ENCODE assay signal across 11 cellular contexts in the genomic region with DNA sequence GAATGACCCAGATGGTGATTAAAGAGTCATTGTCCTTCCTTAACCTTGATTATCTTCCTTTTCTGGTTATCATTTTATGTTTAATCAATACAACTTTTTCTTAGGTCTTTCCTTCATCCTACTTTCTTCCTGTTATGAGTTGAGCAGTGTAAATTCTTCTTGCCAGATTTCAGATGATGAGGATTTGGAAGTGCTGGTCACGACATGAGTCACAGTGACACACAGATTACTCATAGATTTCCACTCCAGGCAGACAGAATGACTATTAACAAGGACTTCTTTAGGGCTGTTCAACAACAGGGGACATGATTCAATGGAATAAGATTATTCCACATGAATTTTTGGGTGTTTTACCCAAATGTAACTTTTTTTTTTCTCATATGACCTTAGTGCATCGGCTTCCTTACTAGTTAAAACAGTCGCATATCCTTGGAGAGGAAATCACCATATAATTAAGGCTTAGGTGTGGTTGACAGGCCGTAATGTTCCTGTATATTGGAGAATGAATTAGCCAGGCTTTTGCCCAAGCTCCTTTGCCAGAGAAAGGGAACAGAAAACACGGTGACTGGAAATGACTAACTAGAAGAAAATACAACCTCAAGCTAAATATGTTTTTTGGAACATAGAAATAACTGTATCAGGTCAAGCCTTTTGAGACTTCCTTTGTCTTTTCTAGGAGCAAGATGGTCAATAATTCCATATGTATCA. TPM values are rescaled to one million over a fixed set of nuclear protein-coding genes. Genes with fewer than 3 reads are reported as not detected.
DNase-seq lines count a peak whose midpoint lies in the region; ATAC-seq, FAIRE-seq and TF ChIP-seq lines count a peak whose summit lies in the region.
"Had no signal": no experiment of that assay in that cellular context is flagged by ENCODE, and none has a peak within 500 bp of the region (broad histone marks: within the 10 kb centered on the region; RNA-seq: fewer than 3 reads in every experiment).

No MANE protein-coding gene starts in this region.

- no peak overlapping the region for H2AFZ ChIP-seq in IMR-90 (replicated peaks; ENCODE audit: low read length, poor library complexity)

- no peak overlapping the region for H2AK9ac ChIP-seq in IMR-90 (replicated peaks; ENCODE audit: low read depth, low read length, poor library complexity)

- H4K5ac ChIP-seq in IMR-90 (ENCODE audit: low read depth, low read length): peak overlapping the region; percentile 85; the same call in 1 of the 2 replicates

- H3K4me1 ChIP-seq in IMR-90 (ENCODE audit: control insufficient read depth, insufficient read depth, low read length) (peaks cover 8% of the 10 kb centered on the region), lung (ENCODE audit: control insufficient read depth in 2 of 2, insufficient read depth in 2 of 2, low read length in 2 of 2) (peaks cover 0 to 5% of the 10 kb centered on the region in 2 donors)
- H3K4me1 ChIP-seq: HAP-1 had no signal

- peak overlapping the region; percentile 51 for H3K56ac ChIP-seq in IMR-90 (ENCODE audit: extremely low read depth, insufficient read depth, low read length)

- DNase-seq in AG04450 (ENCODE audit: low read depth, low spot score) (peak; percentile 78), IMR-90 (peak; percentile 99), bronchial epithelial cell (ENCODE audit: low read depth) (peak; percentile 99), lung (ENCODE audit: low spot score) (no peak), mesenteric fat pad (ENCODE audit: low spot score) (no peak), GM13976 (ENCODE audit: low spot score) (no peak)
- DNase-seq in effector CD8-positive, alpha-beta T cell (lab: John Stamatoyannopoulos, UW): no peak
- DNase-seq: stimulated activated CD4-positive, alpha-beta T cell treated with anti-CD3 and anti-CD28 coated beads, Interleukin-4, amount 100 ng/mL, for 4 hours had no signal

- H3K4me2 ChIP-seq in IMR-90 (ENCODE audit: low read depth, low read length): peak overlapping the region; percentile 79

- no peak for FAIRE-seq in bronchial epithelial cell (lab: Jason Lieb, UNC)
- FAIRE-seq: G401.6 had no signal

- 0 out of 2 replicates have a peak overlapping the region, but pooled peaks have one; percentile 27 for H2AK5ac ChIP-seq in IMR-90 (ENCODE audit: low read depth, low read length)

- peak overlapping the region; percentile 80; the same call in 1 of the 2 replicates for H3K23ac ChIP-seq in IMR-90 (ENCODE audit: low read depth, low read length)

- peaks cover 1% of the 10 kb centered on the region for H3K36me3 ChIP-seq in IMR-90 (ENCODE audit: control insufficient read depth, insufficient read depth, low read length)
- H3K36me3 ChIP-seq in bronchial epithelial cell (ENCODE audit: control insufficient read depth, insufficient read depth, low read length): no peaks in the 10 kb centered on the region
- no peaks in the 10 kb centered on the region for H3K36me3 ChIP-seq in lung (ENCODE audit: control insufficient read depth in 2 of 2, insufficient read depth in 2 of 2, low read length in 2 of 2)
- H3K36me3 ChIP-seq: HAP-1 had no signal

- TF ChIP-seq RAD21 in IMR-90 (IDR thresholded peaks at IDR 0.05; ENCODE audit: low read length): 0 out of 2 replicates have a peak, but pooled peaks have one; percentile 6

- H3K14ac ChIP-seq in IMR-90 (replicated peaks; ENCODE audit: low read depth, low read length): peak overlapping the region; percentile 67

- H3K9me3 ChIP-seq in AG04450 (ENCODE audit: control insufficient read depth, insufficient read depth, low read length) (peaks cover 2% of the 10 kb centered on the region; the same call in 1 of the 2 replicates), IMR-90 (ENCODE audit: control insufficient read depth, insufficient read depth, low read length) (no peaks in the 10 kb centered on the region), lung (ENCODE audit: control insufficient read depth in 2 of 2, insufficient read depth in 1 of 2, low read length in 1 of 2) (peaks cover 0 to 3% of the 10 kb centered on the region in 2 donors)
- H3K9me3 ChIP-seq: HAP-1 had no signal

- in situ Hi-C loops in IMR-90 (cut with MboI; ENCODE audit: low sequenced_read_pairs) (loop anchor here (25.0 kb wide), 1 partner anchor 1596 kb away; a partner anchor contains a TSS), GM13976 (cut with MboI; ENCODE audit: low sequenced_read_pairs, unreplicated experiment) (no loop called here)

- whole genome bisulfite sequencing in IMR-90 (ENCODE audit: extremely low coverage in 2 of 2, insufficient read length in 1 of 2), 2 experiments: no CpG with 5 or more reads among the region's 5 CpGs
- 66 to 76% methylated on average over 5 of the region's 5 CpGs for WGBS in lung, 2 donors

- dilution Hi-C loops in IMR-90 (cut with HindIII; ENCODE audit: low sequenced_read_pairs, unreplicated experiment): no loop called here

- H4K20me1 ChIP-seq in IMR-90 (ENCODE audit: insufficient read depth, low read length): no peaks in the 10 kb centered on the region

- H2BK120ac ChIP-seq in IMR-90 (ENCODE audit: low read depth, low read length): peak overlapping the region; percentile 83

- peak overlapping the region; percentile 96 for H2BK5ac ChIP-seq in IMR-90 (ENCODE audit: low read depth, low read length, poor library complexity, severe bottlenecking)

- peak overlapping the region; percentile 79; the same call in 1 of the 2 replicates for H3K18ac ChIP-seq in IMR-90 (ENCODE audit: low read depth, low read length)

- peak overlapping the region; percentile 67; the same call in 1 of the 2 replicates for H4K91ac ChIP-seq in IMR-90 (ENCODE audit: insufficient read depth, low read depth, low read length)

- peak overlapping the region; percentile 48 to 70; a peak in 3 of 4 replicates for H4K8ac ChIP-seq in IMR-90 (ENCODE audit: low read depth in 2 of 2, low read length in 2 of 2)

- peaks cover 31 to 49% of the 10 kb centered on the region in 2 experiments for H3K79me1 ChIP-seq in IMR-90 (ENCODE audit: low read depth in 1 of 2, low read length in 2 of 2)

- intact Hi-C loops in IMR-90 (cut with micrococcal nuclease): loop anchor here (2.0 kb wide), 1 partner anchor 13 kb away; no protein-coding TSS in a partner anchor

- TF ChIP-seq CTCF in AG04450 (IDR thresholded peaks at IDR 0.05; ENCODE audit: low read depth, low read length): no peak
- no peak for TF ChIP-seq CTCF in IMR-90 (conservative IDR thresholded peaks at IDR 0.05; ENCODE audit: low read depth, low read length)
- TF ChIP-seq CTCF in bronchial epithelial cell (IDR thresholded peaks at IDR 0.05; ENCODE audit: insufficient read depth, low read length, severe bottlenecking): no peak
- no peak for TF ChIP-seq CTCF in lung (IDR thresholded peaks at IDR 0.05; ENCODE audit: control extremely low read depth, extremely low read depth)
- no peak for TF ChIP-seq CTCF in GM13976 (IDR thresholded peaks at IDR 0.05; ENCODE audit: borderline replicate concordance, control extremely low read depth, extremely low read depth, insufficient read depth, missing control alignments)

- peak overlapping the region; percentile 62 for H3K27ac ChIP-seq in AG04450 (ENCODE audit: low read depth, low read length)
- no peak overlapping the region for H3K27ac ChIP-seq in IMR-90 (ENCODE audit: insufficient read depth, low read length)
- peak overlapping the region in 1 of 2 donors; percentile 61 for H3K27ac ChIP-seq in lung (ENCODE audit: low read depth in 1 of 2, low read length in 1 of 2)

- H3K4me3 ChIP-seq in AG04450 (ENCODE audit: low read depth, low read length) (no peak overlapping the region), IMR-90 (ENCODE audit: insufficient read depth, low read depth, low read length) (no peak overlapping the region), bronchial epithelial cell (ENCODE audit: low read depth, low read length) (no peak overlapping the region), lung (no peak overlapping the region)
- H3K4me3 ChIP-seq: HAP-1 had no signal

- peak overlapping the region; percentile 51; the same call in 1 of the 3 replicates for H2BK15ac ChIP-seq in IMR-90 (ENCODE audit: low read depth, low read length)

- H3K9me1 ChIP-seq in IMR-90 (ENCODE audit: insufficient read depth, low read length): 0 out of 2 replicates have a peak, but pooled peaks cover 4% of the 10 kb centered on the region

- POLR2A ChIA-PET in AG04450 (lab: Yijun Ruan, JAX): no interaction called here
- POLR2A ChIA-PET in IMR-90 (lab: Charles Lee; ENCODE audit: unreplicated experiment): no interaction called here

- no peak for TF ChIP-seq POLR2A in IMR-90 (IDR thresholded peaks at IDR 0.05; ENCODE audit: low read depth, low read length)

- CTCF ChIA-PET in AG04450 (lab: Charles Lee) (no interaction called here), IMR-90 (lab: Yijun Ruan, JAX) (no interaction called here)

- H3K9ac ChIP-seq in IMR-90 (ENCODE audit: low read depth, low read length): no peak overlapping the region

- BruUV-seq in IMR-90 (replicated peaks; lab: Mats Ljungman, UMichigan): no TSS peak

- no peaks in the 10 kb centered on the region for H3K27me3 ChIP-seq in AG04450 (ENCODE audit: control insufficient read depth, insufficient read depth, low read length)
- H3K27me3 ChIP-seq in IMR-90 (ENCODE audit: control insufficient read depth, insufficient read depth, low read length): no peaks in the 10 kb centered on the region
- no peaks in the 10 kb centered on the region for H3K27me3 ChIP-seq in bronchial epithelial cell (ENCODE audit: control insufficient read depth, insufficient read depth, low read length)
- H3K27me3 ChIP-seq in lung (ENCODE audit: control insufficient read depth, insufficient read depth): no peaks in the 10 kb centered on the region

- H3K4ac ChIP-seq in IMR-90 (ENCODE audit: low read depth, low read length): peak overlapping the region; percentile 89; the same call in 1 of the 2 replicates

- peak; percentile 81 for ATAC-seq in IMR-90 (ENCODE audit: low read depth)
- ATAC-seq in lung (ENCODE audit: insufficient read depth, low FRiP score): peak; percentile 61
- ATAC-seq in GM21737 (IDR thresholded peaks at IDR 0.05; ENCODE audit: unreplicated experiment): no peak

- peak overlapping the region; percentile 93 for H2BK20ac ChIP-seq in IMR-90 (ENCODE audit: low read depth, low read length)

TF ChIP-seq in IMR-90, 13 proteins besides CTCF, POLR2A, EP300 and RAD21 (continues in another document):
- no peak for TF ChIP-seq RFX5 (IDR thresholded peaks at IDR 0.05; ENCODE audit: low read depth, low read length)
- TF ChIP-seq CHD1 (IDR thresholded peaks at IDR 0.05; ENCODE audit: low read depth, low read length): no peak
- no peak for TF ChIP-seq RCOR1 (IDR thresholded peaks at IDR 0.05; ENCODE audit: insufficient replicate concordance, low read length)
- TF ChIP-seq SMC3 (IDR thresholded peaks at IDR 0.05; ENCODE audit: low read depth, low read length): no peak
- TF ChIP-seq MAZ (IDR thresholded peaks at IDR 0.05; ENCODE audit: borderline replicate concordance, low read depth, low read length): no peak

RNA-seq across cellular contexts. Expression of a gene that starts 44.2 kb away (rescaled TPM):
- polyA plus RNA-seq in AG04450 (2011; rRNA removed): 88.4 and 107 TPM in 2 replicates
- 118 and 128 TPM in 2 replicates for polyA minus RNA-seq in AG04450 (2011; rRNA and poly(A)+ RNA removed)
- 65.4 and 82.8 TPM in 2 replicates for total RNA-seq in IMR-90 (2012; rRNA removed)
- polyA plus RNA-seq in IMR-90 (2012; rRNA removed): 50.0 and 54.7 TPM in 2 replicates
- 21.0 and 21.4 TPM in 2 replicates for polyA plus RNA-seq in IMR-90 (2012; cell fraction: cytosol; rRNA removed)
- polyA plus RNA-seq in IMR-90 (2012; cell fraction: nucleus; rRNA removed; ENCODE audit: low replicate concordance): 21.1 and 49.1 TPM in 2 replicates
- 0.26 TPM in 1 of 2 replicates, not detected in the other for total RNA-seq in bronchial epithelial cell
- 10 to 100 TPM; 13.8 to 37.5 TPM for total RNA-seq in lung
- polyA plus RNA-seq in lung: 10 to 100 TPM in 1 of 2 donors, 1 to 10 TPM in 1; 7.7 to 14.0 TPM
- 46.2 TPM for total RNA-seq in mesenteric fat pad

Comparison
In these comparisons a context has a peak if more than half of its experiments do, and no peak if none do; other contexts are left out.
1. DNase-seq: peak in AG04450 (single experiment), IMR-90 (single experiment) and bronchial epithelial cell (single experiment); none in lung (single experiment), mesenteric fat pad (single experiment), effector CD8-positive, alpha-beta T cell (single experiment) and GM13976 (single experiment).
2. RNA of a gene that starts 44.2 kb away (total RNA-seq): 65.4 to 82.8 TPM in IMR-90, 46.2 TPM in mesenteric fat pad (single experiment) and 13.8 to 37.5 TPM in lung; 0.26 TPM in bronchial epithelial cell; every median in the first group is over 10 times any median in the second.